8 cellular contexts compared by ENCODE assay signal in genomic region chr16:47037746-47038458, GRCh38.
DNase-seq lines count a peak whose midpoint lies in the region; ATAC-seq and TF ChIP-seq lines count a peak whose summit lies in the region.

No MANE protein-coding gene starts in this region.

- H3K27me3 ChIP-seq in GM23248 (replicated peaks; ENCODE audit: insufficient read depth) (no peaks in the 10 kb centered on the region), KMS-11 (ENCODE audit: insufficient read depth, low read depth) (no peaks in the 10 kb centered on the region), heart right ventricle (peaks cover 0 to 7% (median 0%) of the 10 kb centered on the region in 7 donors), upper lobe of right lung (no peaks in the 10 kb centered on the region)

- no peaks in the 10 kb centered on the region for H3K79me2 ChIP-seq in GM23248 (ENCODE audit: insufficient read depth)
- H3K79me2 ChIP-seq in KMS-11 (ENCODE audit: insufficient read depth, low read depth): no peaks in the 10 kb centered on the region

- no peak overlapping the region for H3K27ac Mint-ChIP-seq in activated naive CD8-positive, alpha-beta T cell treated with anti-CD3 and anti-CD28 coated beads for 36 hours
- H3K27ac Mint-ChIP-seq in progenitor cell of endocrine pancreas: no peak overlapping the region

- no peaks in the 10 kb centered on the region for H3K36me3 ChIP-seq in GM23248 (ENCODE audit: low read depth)
- no peaks in the 10 kb centered on the region for H3K36me3 ChIP-seq in KMS-11 (ENCODE audit: insufficient read depth)
- H3K36me3 ChIP-seq in heart right ventricle: no peaks in the 10 kb centered on the region
- no peaks in the 10 kb centered on the region for H3K36me3 ChIP-seq in upper lobe of right lung

- H3K4me1 Mint-ChIP-seq in activated naive CD8-positive, alpha-beta T cell treated with anti-CD3 and anti-CD28 coated beads for 36 hours: peaks cover 6% of the 10 kb centered on the region
- H3K4me1 Mint-ChIP-seq in progenitor cell of endocrine pancreas (ENCODE audit: low read depth): no peaks in the 10 kb centered on the region

- in situ Hi-C loops in GM23248 (cut with MboI): loop anchor here (10.0 kb wide), 1 partner anchor 1127 kb away; no protein-coding TSS in a partner anchor

- ATAC-seq in heart right ventricle (peak; percentile 96 to 99 (median 98)), upper lobe of right lung (peak; percentile 99)

- peak; percentile 71 for TF ChIP-seq CTCF in KMS-11 (conservative IDR thresholded peaks at IDR 0.05; ENCODE audit: low read depth, low read length)
- peak; percentile 77 to 98 (median 93) for TF ChIP-seq CTCF in heart right ventricle (IDR thresholded peaks at IDR 0.05)
- peak; percentile 91 for TF ChIP-seq CTCF in progenitor cell of endocrine pancreas (IDR thresholded peaks at IDR 0.05; ENCODE audit: unreplicated experiment)
- TF ChIP-seq CTCF in upper lobe of right lung (IDR thresholded peaks at IDR 0.05): peak; percentile 94

- H3K9me3 Mint-ChIP-seq in activated naive CD8-positive, alpha-beta T cell treated with anti-CD3 and anti-CD28 coated beads for 36 hours: no peaks in the 10 kb centered on the region
- no peaks in the 10 kb centered on the region for H3K9me3 Mint-ChIP-seq in progenitor cell of endocrine pancreas (ENCODE audit: low read depth)

- H3F3A ChIP-seq in GM23248 (ENCODE audit: insufficient read depth): no peaks in the 10 kb centered on the region

- peak overlapping the region; percentile 73 for H3K4me3 Mint-ChIP-seq in activated naive CD8-positive, alpha-beta T cell treated with anti-CD3 and anti-CD28 coated beads for 36 hours
- H3K4me3 Mint-ChIP-seq in progenitor cell of endocrine pancreas (ENCODE audit: low read depth): peak overlapping the region; percentile 72

- peaks cover 10% of the 10 kb centered on the region for H3K27me3 Mint-ChIP-seq in activated naive CD8-positive, alpha-beta T cell treated with anti-CD3 and anti-CD28 coated beads for 36 hours
- H3K27me3 Mint-ChIP-seq in progenitor cell of endocrine pancreas: peaks cover 27% of the 10 kb centered on the region

- no peaks in the 10 kb centered on the region for H3K36me3 Mint-ChIP-seq in activated naive CD8-positive, alpha-beta T cell treated with anti-CD3 and anti-CD28 coated beads for 36 hours
- no peaks in the 10 kb centered on the region for H3K36me3 Mint-ChIP-seq in progenitor cell of endocrine pancreas (ENCODE audit: insufficient read depth)

- H3K27ac ChIP-seq in GM23248 (no peak overlapping the region), KMS-11 (no peak overlapping the region), heart right ventricle (peak overlapping the region in 7 of 10 donors; percentile 8 to 81 (median 57)), upper lobe of right lung (no peak overlapping the region)

- H3K9ac ChIP-seq in GM23248 (peak overlapping the region; percentile 76), KMS-11 (peak overlapping the region; percentile 65)

- H4K20me1 ChIP-seq in GM23248 (ENCODE audit: insufficient read depth): no peaks in the 10 kb centered on the region
- H4K20me1 ChIP-seq in KMS-11 (ENCODE audit: insufficient read depth): no peaks in the 10 kb centered on the region

- intact Hi-C loops in heart right ventricle (cut with DNase I): loop anchor here (2.0 to 10.0 kb wide), 10 partner anchors 63 to 1137 kb away; partner anchors contain the start of genes NETO2 (in 5 of the 10), ABCC12 (in 1 of the 10) and DNAJA2 (in 1 of the 10)
- intact Hi-C loops in upper lobe of right lung (cut with DNase I): no loop called here

- H3K4me3 ChIP-seq in GM23248: peak overlapping the region; percentile 75
- no peak overlapping the region for H3K4me3 ChIP-seq in KMS-11 (IDR thresholded peaks at IDR 0.05; ENCODE audit: insufficient read depth, low read depth, low read length)
- H3K4me3 ChIP-seq in heart right ventricle: peak overlapping the region; percentile 41 to 77 (median 66)
- peak overlapping the region; percentile 67 for H3K4me3 ChIP-seq in upper lobe of right lung

- H3K9me3 ChIP-seq in GM23248 (ENCODE audit: low read depth) (no peaks in the 10 kb centered on the region), heart right ventricle (no peaks in the 10 kb centered on the region), upper lobe of right lung (no peaks in the 10 kb centered on the region)

- WGBS in GM23248 (ENCODE audit: low coverage in 1 of 2, low lambda C conversion rate in 2 of 2, missing lambda C conversion rate in 2 of 2), 2 experiments: 2 to 3% methylated on average over 34 to 67 of the region's 67 CpGs
- WGBS in heart right ventricle, 2 donors: 4 to 5% methylated on average over 66 to 67 of the region's 67 CpGs

- no peaks in the 10 kb centered on the region for H3K4me1 ChIP-seq in GM23248 (ENCODE audit: insufficient read depth)
- H3K4me1 ChIP-seq in KMS-11 (ENCODE audit: low read depth, poor library complexity, severe bottlenecking): no peaks in the 10 kb centered on the region
- H3K4me1 ChIP-seq in heart right ventricle: peaks cover 0 to 13% (median 4%) of the 10 kb centered on the region in 9 donors
- H3K4me1 ChIP-seq in upper lobe of right lung: peaks cover 4% of the 10 kb centered on the region

- H3K4me2 ChIP-seq in GM23248 (ENCODE audit: unreplicated experiment): peak overlapping the region; percentile 70
- H3K4me2 ChIP-seq in KMS-11: peak overlapping the region; percentile 94

- H3K9me2 ChIP-seq in GM23248 (ENCODE audit: insufficient read depth): no peaks in the 10 kb centered on the region

- peak overlapping the region; percentile 93 for H2AFZ ChIP-seq in GM23248
- H2AFZ ChIP-seq in KMS-11 (ENCODE audit: low read depth): peak overlapping the region; percentile 100

- DNase-seq in GM04504 (ENCODE audit: low read depth) (peak; percentile 49), GM23248 (peak; percentile 90), SKM-1 treated with dmso at 0.1 percent for 144 hours (lab: John Stamatoyannopoulos, UW; ENCODE audit: unreplicated experiment) (peak; percentile 56), heart right ventricle (peak; percentile 89 to 94), progenitor cell of endocrine pancreas (ENCODE audit: low spot score, unreplicated experiment) (peak; percentile 96), upper lobe of right lung (peak; percentile 95)
- peak; percentile 89 for DNase-seq in activated naive CD8-positive, alpha-beta T cell treated with anti-CD3 and anti-CD28 coated beads for 36 hours

Comparison
In these comparisons a context has a peak if more than half of its experiments do, and no peak if none do; other contexts are left out.
1. H3K27ac ChIP-seq: peak in heart right ventricle (7 of 10); none in GM23248 (single experiment), KMS-11 (single experiment) and upper lobe of right lung (single experiment).
2. Peak in every context shown above with its lines, with median percentiles within 50 percentile points of each other: DNase-seq and CTCF ChIP-seq.